Comparison of ENCODE assay signal across 6 cellular contexts in the genomic region with DNA sequence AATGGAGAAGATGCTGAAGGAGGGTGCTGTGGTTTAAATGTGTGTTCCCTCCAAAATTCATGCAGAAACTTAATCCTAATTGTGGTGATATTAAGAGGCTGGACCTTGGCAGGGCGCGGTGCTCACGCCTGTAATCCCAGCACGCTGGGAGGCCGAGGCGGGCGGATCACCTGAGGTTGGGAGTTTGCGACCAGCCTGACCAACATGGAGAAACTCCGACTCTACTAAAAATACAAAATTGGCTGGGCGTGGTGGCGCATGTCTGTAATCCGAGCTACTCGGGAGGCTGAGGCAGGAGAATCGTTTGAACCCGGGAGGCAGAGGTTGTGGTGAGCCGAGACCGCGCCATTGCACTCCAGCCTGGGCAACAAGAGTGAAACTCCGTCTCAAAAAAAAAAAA. TPM values are rescaled to one million over a fixed set of nuclear protein-coding genes. Genes with fewer than 3 reads are reported as not detected.
DNase-seq lines count a peak whose midpoint lies in the region; FAIRE-seq and TF ChIP-seq lines count a peak whose summit lies in the region.
"Not testable (repeated sequence)": the region's sequence is repeated elsewhere in the genome, so short reads cannot be mapped to it uniquely, and the experiment has no call there.
"Had no signal": no experiment of that assay in that cellular context is flagged by ENCODE, and none has a peak within 500 bp of the region (broad histone marks: within the 10 kb centered on the region; RNA-seq: fewer than 3 reads in every experiment).

No MANE protein-coding gene starts in this region.

- H2BK120ac ChIP-seq in trophoblast cell (ENCODE audit: insufficient read depth, low read length, poor library complexity), result not testable (repeated sequence)

- not testable (repeated sequence) for H2BK12ac ChIP-seq in trophoblast cell (ENCODE audit: low read length)

- not testable (repeated sequence) for H3K4ac ChIP-seq in trophoblast cell (ENCODE audit: low read depth, low read length)

- H3K4me1 Mint-ChIP-seq in activated naive CD8-positive, alpha-beta T cell (ENCODE audit: low read depth), result peaks cover 20% of the 10 kb centered on the region

- peak overlapping the region; percentile 28 for H3K27ac Mint-ChIP-seq in activated naive CD8-positive, alpha-beta T cell

- dilution Hi-C loops in keratinocyte (cut with MboI; ENCODE audit: extremely low pct_ligation_motif_present, low sequenced_read_pairs), result not testable (repeated sequence)

- H2BK5ac ChIP-seq in trophoblast cell (ENCODE audit: low read depth, low read length, poor library complexity), result not testable (repeated sequence)

- H3K9me1 ChIP-seq in keratinocyte (ENCODE audit: control insufficient read depth, extremely low read depth, insufficient read depth, low read length), result not testable (repeated sequence)

- not testable (repeated sequence) for H2AFZ ChIP-seq in keratinocyte (ENCODE audit: control insufficient read depth, low read length); trophoblast cell (ENCODE audit: insufficient read depth, low read length, poor library complexity)

- H3K14ac ChIP-seq in trophoblast cell (ENCODE audit: low read length), result not testable (repeated sequence)

- H3K9me3 Mint-ChIP-seq in activated naive CD8-positive, alpha-beta T cell (ENCODE audit: low read depth), result not testable (repeated sequence)

- H3K36me3 ChIP-seq in keratinocyte (ENCODE audit: control insufficient read depth in 2 of 2, extremely low read depth in 1 of 2, insufficient read depth in 2 of 2, low read length in 2 of 2); trophoblast cell (ENCODE audit: control insufficient read depth in 1 of 2, insufficient read depth in 2 of 2, low read length in 2 of 2): not testable (repeated sequence)

- H3K4me1 ChIP-seq in keratinocyte (ENCODE audit: control insufficient read depth, extremely low read depth, insufficient read depth, low read length) (peaks cover 13% of the 10 kb centered on the region), trophoblast cell (ENCODE audit: control insufficient read depth in 1 of 2, insufficient read depth in 2 of 2, low read length in 2 of 2) (peaks cover 9 to 11% of the 10 kb centered on the region in 2 experiments)

- H3K9me3 ChIP-seq in keratinocyte (ENCODE audit: control insufficient read depth, low read depth, low read length); trophoblast cell (ENCODE audit: insufficient read depth, low read depth, low read length): not testable (repeated sequence)

- H3K4me2 ChIP-seq in keratinocyte (ENCODE audit: control insufficient read depth, extremely low read depth, insufficient read depth, low read depth, low read length); trophoblast cell (ENCODE audit: low read length): not testable (repeated sequence)

- TF ChIP-seq CTCF in keratinocyte (optimal IDR thresholded peaks at IDR 0.05 in 1 of 3, IDR thresholded peaks at IDR 0.05 in 1 of 3, conservative IDR thresholded peaks at IDR 0.05 in 1 of 3; ENCODE audit: extremely low read depth in 1 of 3, insufficient read depth in 2 of 3, low read length in 3 of 3), result not testable (repeated sequence)

- H3K36me3 Mint-ChIP-seq in activated naive CD8-positive, alpha-beta T cell, result not testable (repeated sequence)

- not testable (repeated sequence) for H3K4me3 Mint-ChIP-seq in activated naive CD8-positive, alpha-beta T cell

- H3K18ac ChIP-seq in trophoblast cell (ENCODE audit: low read length), result not testable (repeated sequence)

- not testable (repeated sequence) for H4K8ac ChIP-seq in trophoblast cell (ENCODE audit: low read depth, low read length)

- DNase-seq in G401 (ENCODE audit: low spot score) (peak; percentile 27), mesenteric fat pad (ENCODE audit: low spot score) (peak; percentile 64)
- not testable (repeated sequence) for DNase-seq in keratinocyte (ENCODE audit: low read depth, low spot score); trophoblast cell

- H3K27me3 Mint-ChIP-seq in activated naive CD8-positive, alpha-beta T cell, result not testable (repeated sequence)

- H2AK5ac ChIP-seq in trophoblast cell (ENCODE audit: low read length), result not testable (repeated sequence)

- H3K27me3 ChIP-seq in keratinocyte (ENCODE audit: control insufficient read depth, extremely low read depth, insufficient read depth, low read length); trophoblast cell (ENCODE audit: insufficient read depth, low read length): not testable (repeated sequence)

- peak overlapping the region; percentile 37 for H4K91ac ChIP-seq in trophoblast cell (ENCODE audit: low read depth, low read length)

- not testable (repeated sequence) for H3K23ac ChIP-seq in trophoblast cell (ENCODE audit: low read length)

- not testable (repeated sequence) for H3K79me2 ChIP-seq in keratinocyte (ENCODE audit: control insufficient read depth, insufficient read depth, low read length); trophoblast cell (ENCODE audit: control insufficient read depth, insufficient read depth, low read length, poor library complexity)

- not testable (repeated sequence) for H3K4me3 ChIP-seq in keratinocyte (ENCODE audit: control insufficient read depth in 2 of 3, extremely low read depth in 1 of 3, insufficient read depth in 2 of 3, low read depth in 1 of 3, low read length in 3 of 3); trophoblast cell (ENCODE audit: low read depth, low read length)

- in situ Hi-C loops in G401 (cut with HindIII; ENCODE audit: low sequenced_read_pairs), result not testable (repeated sequence)

- peak; percentile 36 for FAIRE-seq in keratinocyte (lab: Jason Lieb, UNC)

- H3K79me1 ChIP-seq in trophoblast cell (ENCODE audit: low read length), result not testable (repeated sequence)

- WGBS in trophoblast cell (ENCODE audit: extremely low coverage, insufficient coverage, insufficient read length), result no CpG with 5 or more reads among the region's 19 CpGs

- not testable (repeated sequence) for H4K20me1 ChIP-seq in keratinocyte (ENCODE audit: control insufficient read depth, extremely low read depth, insufficient read depth, low read length)

- H3K9ac ChIP-seq in keratinocyte (ENCODE audit: control insufficient read depth, extremely low read depth, insufficient read depth, low read length); trophoblast cell (ENCODE audit: low read length): not testable (repeated sequence)

- not testable (repeated sequence) for H3K27ac ChIP-seq in keratinocyte (ENCODE audit: control insufficient read depth, insufficient read depth, low read length); trophoblast cell (ENCODE audit: low read depth, low read length)

- H4K12ac ChIP-seq in trophoblast cell (ENCODE audit: low read depth, low read length), result not testable (repeated sequence)

RNA-seq across cellular contexts. Expression of gene SLC2A3, which starts 18.9 kb away (rescaled TPM):
- total RNA-seq in G401 (2014; rRNA removed; shearing (Covaris generic)), result 32.5 and 32.9 TPM in 2 replicates
- polyA plus RNA-seq in keratinocyte, result 16.2 to 40.5 TPM (median 28.3 TPM) in 3 replicates
- 11.3 TPM for polyA plus RNA-seq in keratinocyte (2011; ENCODE audit: low read depth)
- polyA plus RNA-seq in keratinocyte (2011; cell fraction: cytosol; rRNA removed), result 6.6 and 8.1 TPM in 2 replicates
- 29.8 and 30.9 TPM in 2 replicates for polyA plus RNA-seq in keratinocyte (2011; cell fraction: nucleus; rRNA removed)
- polyA plus RNA-seq in keratinocyte (2012; ENCODE audit: low replicate concordance), result 14.7 and 30.1 TPM in 2 replicates
- 19.1 to 53.4 TPM (median 38.4 TPM) in 3 replicates for polyA minus RNA-seq in keratinocyte
- polyA minus RNA-seq in keratinocyte (2011; cell fraction: cytosol; rRNA and poly(A)+ RNA removed), result 7.5 TPM
- polyA minus RNA-seq in keratinocyte (2011; cell fraction: nucleus; rRNA and poly(A)+ RNA removed), result 23.0 and 41.5 TPM in 2 replicates
- 238 TPM for total RNA-seq in mesenteric fat pad
- polyA plus RNA-seq in trophoblast cell (2013), result 1,584 and 1,664 TPM in 2 replicates
- total RNA-seq: Calu3 had no signal
